Comparison of ENCODE assay signal across 8 cellular contexts in genomic region chr17:58351182-58351581, GRCh38. TPM values are rescaled to one million over a fixed set of nuclear protein-coding genes. Genes with fewer than 3 reads are reported as not detected.
DNase-seq lines count a peak whose midpoint lies in the region; ATAC-seq, FAIRE-seq and TF ChIP-seq lines count a peak whose summit lies in the region.

No MANE protein-coding gene starts in this region.

- H3K27me3 ChIP-seq in H1 (replicated peaks in 1 of 4; ENCODE audit: control insufficient read depth in 3 of 4, extremely low read depth in 1 of 4, insufficient read depth in 3 of 4, low read length in 3 of 4) (no peaks in the 10 kb centered on the region), neural progenitor cell (no peaks in the 10 kb centered on the region)

- H3K36me3 ChIP-seq in H1 (ENCODE audit: control insufficient read depth in 2 of 4, insufficient read depth in 4 of 4, low read length in 3 of 4) (peaks cover 22 to 36% (median 34%) of the 10 kb centered on the region in 4 experiments), neural progenitor cell (peaks cover 14% of the 10 kb centered on the region)

- H3K4me1 Mint-ChIP-seq in CD14-positive monocyte (peaks cover 46% of the 10 kb centered on the region), neural progenitor cell (peaks cover 15% of the 10 kb centered on the region)

- no peak overlapping the region for H2BK5ac ChIP-seq in H1 (ENCODE audit: low read depth, low read length)

- H3K36me3 Mint-ChIP-seq in CD14-positive monocyte (peaks cover 38 to 49% of the 10 kb centered on the region in 2 donors), neural progenitor cell (peaks cover 15% of the 10 kb centered on the region)

- peaks cover 16% of the 10 kb centered on the region for H3F3A ChIP-seq in neural progenitor cell (ENCODE audit: low read depth)

- H3K18ac ChIP-seq in H1 (ENCODE audit: extremely low read depth, low read length): no peak overlapping the region

- H3K9me3 Mint-ChIP-seq in CD14-positive monocyte (peaks cover 0 to 2% (median 0%) of the 10 kb centered on the region in 7 donors), neural progenitor cell (no peaks in the 10 kb centered on the region)

- CTCF ChIA-PET in H1 (lab: Charles Lee; ENCODE audit: partially characterized antibody): interaction anchor here (0.8 to 5.8 kb wide), 15 partner anchors 11 to 97 kb away, joined by 3 to 32 read pairs (median 11); partner anchors contain the start of gene RNF43

- TF ChIP-seq RAD21 in H1 (IDR thresholded peaks at IDR 0.05 in 1 of 2, conservative IDR thresholded peaks at IDR 0.05 in 1 of 2; ENCODE audit: low read depth in 2 of 2, low read length in 2 of 2): no peak

- WGBS in H1 (ENCODE audit: extremely low coverage in 1 of 2, insufficient coverage in 1 of 2, insufficient read length in 1 of 2, insufficient replicate concordance in 2 of 2, low coverage in 1 of 2, low lambda C conversion rate in 2 of 2, missing lambda C conversion rate in 1 of 2), 2 experiments: 84% methylated on average over 4 of the region's 4 CpGs; no CpG with 5 or more reads in 1 of the 2 experiments

- DNase-seq in CD14-positive monocyte (ENCODE audit: low spot score) (no peak), NB4 (ENCODE audit: low read depth) (peak; percentile 35), H1 (ENCODE audit: low read depth in 1 of 2, low spot score in 2 of 2) (no peak), neural progenitor cell (ENCODE audit: low spot score) (no peak), substantia nigra (lab: John Stamatoyannopoulos, UW) (no peak), nucleus accumbens (lab: John Stamatoyannopoulos, UW) (no peak)
- no peak for DNase-seq in stimulated activated CD4-positive, alpha-beta T cell treated with anti-CD3 and anti-CD28 coated beads, Interleukin-4, amount 100 ng/mL, for 24 hours

- H3K27me3 Mint-ChIP-seq in CD14-positive monocyte (ENCODE audit: low read depth in 3 of 3) (peaks cover 0 to 2% (median 0%) of the 10 kb centered on the region in 3 donors), neural progenitor cell (ENCODE audit: insufficient read depth, low read depth) (peaks cover 7% of the 10 kb centered on the region)

- POLR2A ChIA-PET in H1 (lab: Charles Lee; ENCODE audit: partially characterized antibody): interaction anchor here (1.1 to 7.9 kb wide), 9 partner anchors 9 to 43 kb away, joined by 3 to 149 read pairs (median 12); no protein-coding TSS in a partner anchor

- no peak overlapping the region for H2BK12ac ChIP-seq in H1 (ENCODE audit: low read depth, low read length)

- no peak overlapping the region for H2AK5ac ChIP-seq in H1 (ENCODE audit: low read depth, low read length)

- no peak overlapping the region for H4K91ac ChIP-seq in H1 (replicated peaks; ENCODE audit: insufficient read length, low read length)

- no peak overlapping the region for H3K23ac ChIP-seq in H1 (ENCODE audit: insufficient read length)

- no peak overlapping the region for H3K4ac ChIP-seq in H1 (replicated peaks; ENCODE audit: insufficient read length, low read depth, low read length)

- H3K9ac ChIP-seq in H1 (replicated peaks in 1 of 4; ENCODE audit: extremely low read depth in 1 of 4, low read depth in 3 of 4, low read length in 3 of 4): peak overlapping the region; percentile 84 to 97 (median 94); a peak in 6 of 7 replicates
- peak overlapping the region; percentile 93 for H3K9ac ChIP-seq in neural progenitor cell

- H2BK20ac ChIP-seq in H1 (ENCODE audit: low read length): no peak overlapping the region

- H2AFZ ChIP-seq in H1 (ENCODE audit: low read length) (no peak overlapping the region), neural progenitor cell (replicated peaks) (no peak overlapping the region)

- H3K23me2 ChIP-seq in H1 (ENCODE audit: low read depth, low read length): peaks cover 8% of the 10 kb centered on the region; the same call in 1 of the 2 replicates

- no peak for ATAC-seq in GM19397 (IDR thresholded peaks at IDR 0.05; ENCODE audit: unreplicated experiment)

- no peak overlapping the region for H3K56ac ChIP-seq in H1 (replicated peaks; ENCODE audit: insufficient read length, low read depth, low read length)

- no peak overlapping the region for H4K5ac ChIP-seq in H1 (ENCODE audit: insufficient read length, low read depth, low read length)

- no peak for FAIRE-seq in H1 (lab: Jason Lieb, UNC)

- H2BK120ac ChIP-seq in H1 (replicated peaks; ENCODE audit: low read depth, low read length): no peak overlapping the region

- H4K20me1 ChIP-seq in H1 (replicated peaks in 1 of 2; ENCODE audit: control insufficient read depth in 1 of 2, insufficient read depth in 2 of 2, low read length in 2 of 2): peaks cover 4% of the 10 kb centered on the region in 2 experiments
- H4K20me1 ChIP-seq in neural progenitor cell (ENCODE audit: low read depth): no peaks in the 10 kb centered on the region

- intact Hi-C loops in CD14-positive monocyte (cut with micrococcal nuclease): loop anchor here in 1 of 2 donors (5.0 kb wide), 1 partner anchor 66 kb away; the partner anchor contains the start of gene RNF43

- H3K4me1 ChIP-seq in H1 (replicated peaks in 1 of 4; ENCODE audit: control insufficient read depth in 3 of 4, insufficient read depth in 4 of 4, low read length in 3 of 4) (peaks cover 0 to 2% (median 0%) of the 10 kb centered on the region in 4 experiments; a peak in 1 of 7 replicates), neural progenitor cell (peaks cover 18% of the 10 kb centered on the region)

- H3K9me3 ChIP-seq in H1 (ENCODE audit: insufficient read depth in 2 of 2, low read depth in 1 of 2, low read length in 1 of 2): no peaks in the 10 kb centered on the region
- H3K9me3 ChIP-seq in neural progenitor cell (ENCODE audit: low read depth): no peaks in the 10 kb centered on the region

- H3K4me3 Mint-ChIP-seq in CD14-positive monocyte (peak overlapping the region; percentile 100), neural progenitor cell (peak overlapping the region; percentile 100)

- H3K79me2 ChIP-seq in H1 (ENCODE audit: control insufficient read depth in 1 of 2, insufficient read depth in 2 of 2, low read length in 2 of 2) (peaks cover 0 to 13% of the 10 kb centered on the region in 2 experiments; a peak in 2 of 4 replicates), neural progenitor cell (ENCODE audit: low read depth) (peaks cover 16% of the 10 kb centered on the region)

- H3K27ac Mint-ChIP-seq in CD14-positive monocyte: peak overlapping the region; percentile 98 to 100 (median 99)
- H3K27ac Mint-ChIP-seq in neural progenitor cell: no peak overlapping the region

- H3K4me2 ChIP-seq in H1 (ENCODE audit: insufficient read depth in 1 of 2, low read depth in 2 of 2, low read length in 2 of 2) (peak overlapping the region; percentile 70 to 100), neural progenitor cell (peak overlapping the region; percentile 93)

- no peak for TF ChIP-seq CTCF in CD14-positive monocyte (IDR thresholded peaks at IDR 0.05)
- TF ChIP-seq CTCF in NB4 (IDR thresholded peaks at IDR 0.05; ENCODE audit: low read depth, low read length): no peak
- TF ChIP-seq CTCF in H1 (IDR thresholded peaks at IDR 0.05; ENCODE audit: control extremely low read depth in 1 of 3, insufficient read depth in 1 of 3, low read depth in 1 of 3, low read length in 3 of 3): no peak
- TF ChIP-seq CTCF in neural progenitor cell (IDR thresholded peaks at IDR 0.05): no peak

- H3K79me1 ChIP-seq in H1 (ENCODE audit: low read depth, low read length): no peaks in the 10 kb centered on the region

- TF ChIP-seq POLR2A in NB4 (IDR thresholded peaks at IDR 0.05; ENCODE audit: extremely low read depth, insufficient read length): no peak
- TF ChIP-seq POLR2A in H1 (IDR thresholded peaks at IDR 0.05; ENCODE audit: control extremely low read depth in 1 of 2, low read depth in 2 of 2, low read length in 2 of 2): no peak

- H3K4me3 ChIP-seq in NB4 (ENCODE audit: low read depth, low read length): peak overlapping the region; percentile 94
- H3K4me3 ChIP-seq in H1 (ENCODE audit: extremely low read depth in 1 of 4, insufficient read depth in 2 of 4, low read depth in 3 of 4, low read length in 4 of 4): peak overlapping the region; percentile 90 to 96 (median 94)
- H3K4me3 ChIP-seq in neural progenitor cell: peak overlapping the region; percentile 92

- no peak for TF ChIP-seq EP300 in H1 (IDR thresholded peaks at IDR 0.05; ENCODE audit: borderline replicate concordance in 1 of 2, low read depth in 2 of 2, low read length in 2 of 2)

- no peak overlapping the region for H2BK15ac ChIP-seq in H1 (ENCODE audit: low read length)

- no peak overlapping the region for H4K8ac ChIP-seq in H1 (ENCODE audit: extremely low read depth, insufficient read depth, low read length)

- no peak overlapping the region for H3K27ac ChIP-seq in H1 (ENCODE audit: low read depth, low read length)
- no peak overlapping the region for H3K27ac ChIP-seq in neural progenitor cell
- H3K27ac ChIP-seq in substantia nigra (ENCODE audit: low read depth, low read length, poor library complexity, severe bottlenecking): no peak overlapping the region

- H3K14ac ChIP-seq in H1 (ENCODE audit: insufficient read length): no peak overlapping the region

TF ChIP-seq in H1, 55 proteins besides CTCF, POLR2A, EP300 and RAD21 (continues in another document):
- TF ChIP-seq SP2 (IDR thresholded peaks at IDR 0.05; ENCODE audit: low read length): no peak
- TF ChIP-seq TBP (IDR thresholded peaks at IDR 0.05; ENCODE audit: low read depth, low read length): no peak

RNA-seq across cellular contexts. Expression of gene SUPT4H1, which starts 0.8 kb away (rescaled TPM):
- polyA plus RNA-seq in CD14-positive monocyte (100 to 1,000 TPM; 241 to 251 TPM), H1 (2011; rRNA removed) (115 and 143 TPM in 2 replicates)
- 103 and 112 TPM in 2 replicates for total RNA-seq in H1 (2021; fragmentation: NEBNext Ultra II Directional; extraction: Animal tissue kit (Norgen Biotek cat#: 25700))
- 144 TPM for polyA plus RNA-seq in H1 (2011; cell fraction: cytosol; rRNA removed)
- 67.4 TPM for polyA plus RNA-seq in H1 (2011; cell fraction: nucleus; rRNA removed)
- polyA plus RNA-seq in H1 (2012, experiment 1 of 2): 166 to 180 TPM (median 170 TPM) in 4 replicates
- 181 TPM for polyA plus RNA-seq in H1 (2012, experiment 2 of 2)
- 66.5 TPM for polyA plus RNA-seq in H1 (2013, experiment 1 of 2)
- polyA plus RNA-seq in H1 (2013, experiment 2 of 2): 66.6 TPM
- polyA minus RNA-seq in H1 (2011; rRNA and poly(A)+ RNA removed): 73.5 and 87.0 TPM in 2 replicates
- polyA minus RNA-seq in H1 (2011; cell fraction: cytosol; rRNA and poly(A)+ RNA removed): 50.8 TPM
- 33.5 TPM for polyA minus RNA-seq in H1 (2011; cell fraction: nucleus; rRNA and poly(A)+ RNA removed)
- total RNA-seq in neural progenitor cell (ENCODE audit: low replicate concordance): 60.2 and 103 TPM in 2 replicates

RNA-seq across cellular contexts. Expression of gene TSPOAP1, which starts 22.6 kb away (rescaled TPM):
- polyA plus RNA-seq in CD14-positive monocyte: under 1 TPM; 0.10 to 0.18 TPM
- 9.2 and 9.8 TPM in 2 replicates for total RNA-seq in H1 (2021; fragmentation: NEBNext Ultra II Directional; extraction: Animal tissue kit (Norgen Biotek cat#: 25700))
- polyA plus RNA-seq in H1 (2011; rRNA removed): 7.6 and 9.8 TPM in 2 replicates
- 13.8 TPM for polyA plus RNA-seq in H1 (2011; cell fraction: cytosol; rRNA removed)
- 69.7 TPM for polyA plus RNA-seq in H1 (2011; cell fraction: nucleus; rRNA removed)
- 14.7 to 18.9 TPM (median 15.9 TPM) in 4 replicates for polyA plus RNA-seq in H1 (2012, experiment 1 of 2)
- polyA plus RNA-seq in H1 (2012, experiment 2 of 2): 6.2 TPM
- 4.8 TPM for polyA plus RNA-seq in H1 (2013, experiment 1 of 2)
- 4.1 TPM for polyA plus RNA-seq in H1 (2013, experiment 2 of 2)
- 2.9 and 6.6 TPM in 2 replicates for polyA minus RNA-seq in H1 (2011; rRNA and poly(A)+ RNA removed)
- polyA minus RNA-seq in H1 (2011; cell fraction: cytosol; rRNA and poly(A)+ RNA removed): 5.8 TPM
- 8.9 TPM for polyA minus RNA-seq in H1 (2011; cell fraction: nucleus; rRNA and poly(A)+ RNA removed)
- total RNA-seq in neural progenitor cell (ENCODE audit: low replicate concordance): 13.8 and 48.7 TPM in 2 replicates
